Comparison of ENCODE assay signal across 23 cellular contexts in genomic region chr4:17797808-17798207, GRCh38. TPM values are rescaled to one million over a fixed set of nuclear protein-coding genes. Genes with fewer than 3 reads are reported as not detected.
A peak's percentile ranks its signal among the peaks of the same experiment; 100 is the strongest.
DNase-seq lines count a peak whose midpoint lies in the region; ATAC-seq, FAIRE-seq and TF ChIP-seq lines count a peak whose summit lies in the region.
"Had no signal": no experiment of that assay in that cellular context is flagged by ENCODE, and none has a peak within 500 bp of the region (broad histone marks: within the 10 kb centered on the region; RNA-seq: fewer than 3 reads in every experiment).

No MANE protein-coding gene starts in this region.

- no peaks in the 10 kb centered on the region for H3K79me2 ChIP-seq in HepG2 (ENCODE audit: insufficient read depth, low read length)
- H3K79me2 ChIP-seq in neural progenitor cell (ENCODE audit: low read depth) = peaks cover 17% of the 10 kb centered on the region

- TF ChIP-seq RAD21 in HepG2 (CRISPR knock-in tag; IDR thresholded peaks at IDR 0.05) = no peak

- H3K4me1 Mint-ChIP-seq in stimulated activated effector memory CD8-positive, alpha-beta T cell treated with anti-CD3 and anti-CD28 coated beads, Interleukin-12 subunit alpha, Interleukin-12 subunit beta, amount 100 ng/mL, for 72 hours = no peaks in the 10 kb centered on the region
- no peaks in the 10 kb centered on the region for H3K4me1 Mint-ChIP-seq in neural progenitor cell

- peaks cover 3% of the 10 kb centered on the region for H3K27me3 Mint-ChIP-seq in neural progenitor cell (ENCODE audit: insufficient read depth, low read depth)
- H3K27me3 Mint-ChIP-seq: IgD-negative memory B cell had no signal

- H3F3A ChIP-seq in neural progenitor cell (ENCODE audit: low read depth) = peaks cover 5% of the 10 kb centered on the region

- peak overlapping the region; percentile 67 for H3K27ac Mint-ChIP-seq in stimulated activated effector memory CD8-positive, alpha-beta T cell treated with anti-CD3 and anti-CD28 coated beads, Interleukin-12 subunit alpha, Interleukin-12 subunit beta, amount 100 ng/mL, for 72 hours
- H3K27ac Mint-ChIP-seq in neural progenitor cell = no peak overlapping the region
- H3K27ac Mint-ChIP-seq: IgD-negative memory B cell had no signal

- DNase-seq in HepG2 (ENCODE audit: low spot score) (no peak), right lobe of liver (no peak), MV-4-11 (lab: John Stamatoyannopoulos, UW) (peak; percentile 33), neural progenitor cell (ENCODE audit: low spot score) (no peak), uterus (no peak), dermis blood vessel endothelial cell (no peak)
- DNase-seq in stimulated activated effector memory CD8-positive, alpha-beta T cell treated with anti-CD3 and anti-CD28 coated beads, Interleukin-12 subunit alpha, Interleukin-12 subunit beta, amount 100 ng/mL, for 72 hours (ENCODE audit: low spot score in 2 of 2) = no peak
- DNase-seq: ACHN; C1 segment of cervical spinal cord; CD8-positive, alpha-beta memory T cell; DMS53; Karpas-422; NCI-H1105 treated with DMSO at 0.1 percent for 48 hours; NCI-H1694; NCI-H510A; NCI-H748 treated with DMSO at 0.1 percent for 48 hours; Right ventricle myocardium superior; SW 1271 had no signal

- TF ChIP-seq EP300 in HepG2 (IDR thresholded peaks at IDR 0.05; ENCODE audit: low read depth in 2 of 2, low read length in 2 of 2) (no peak), HepG2 (CRISPR knock-in tag; IDR thresholded peaks at IDR 0.05; ENCODE audit: borderline replicate concordance) (no peak)

- no peaks in the 10 kb centered on the region for H3K4me1 ChIP-seq in HepG2 (ENCODE audit: insufficient read depth, low read length)
- H3K4me1 ChIP-seq in right lobe of liver = no peaks in the 10 kb centered on the region
- no peaks in the 10 kb centered on the region for H3K4me1 ChIP-seq in neural progenitor cell
- H3K4me1 ChIP-seq in uterus = no peaks in the 10 kb centered on the region

- intact Hi-C loops in HepG2 (cut with micrococcal nuclease; ENCODE audit: unreplicated experiment) (no loop called here), right lobe of liver (cut with DNase I) (no loop called here), uterus (cut with DNase I; ENCODE audit: low total_unique reads) (no loop called here)

- no peak for TF ChIP-seq CTCF in HepG2 (CRISPR knock-in tag; IDR thresholded peaks at IDR 0.05)
- TF ChIP-seq CTCF in right lobe of liver (IDR thresholded peaks at IDR 0.05) = no peak
- TF ChIP-seq CTCF in neural progenitor cell (IDR thresholded peaks at IDR 0.05) = no peak
- no peak for TF ChIP-seq CTCF in uterus (IDR thresholded peaks at IDR 0.05)

- H3K9me3 ChIP-seq in HepG2 (ENCODE audit: low read length) (no peaks in the 10 kb centered on the region), right lobe of liver (no peaks in the 10 kb centered on the region), neural progenitor cell (ENCODE audit: low read depth) (no peaks in the 10 kb centered on the region), uterus (no peaks in the 10 kb centered on the region)

- no peak overlapping the region for H3K4me3 Mint-ChIP-seq in stimulated activated effector memory CD8-positive, alpha-beta T cell treated with anti-CD3 and anti-CD28 coated beads, Interleukin-12 subunit alpha, Interleukin-12 subunit beta, amount 100 ng/mL, for 72 hours
- no peak overlapping the region for H3K4me3 Mint-ChIP-seq in neural progenitor cell
- H3K4me3 Mint-ChIP-seq: CD8-positive, alpha-beta memory T cell; IgD-negative memory B cell had no signal

- H3K4me3 ChIP-seq in HepG2 (replicated peaks in 1 of 3; ENCODE audit: insufficient read depth in 1 of 3, low read depth in 2 of 3, low read length in 3 of 3) = no peak overlapping the region
- no peak overlapping the region for H3K4me3 ChIP-seq in right lobe of liver
- H3K4me3 ChIP-seq in neural progenitor cell = no peak overlapping the region
- no peak overlapping the region for H3K4me3 ChIP-seq in uterus

- no TSS peak for BruUV-seq in HepG2 (replicated peaks; lab: Mats Ljungman, UMichigan)

- H3K9ac ChIP-seq in HepG2 (ENCODE audit: insufficient read depth, low read depth, low read length) (no peak overlapping the region), neural progenitor cell (no peak overlapping the region)

- ATAC-seq in HepG2 = peak; percentile 19; the same call in 2 of the 3 replicates
- ATAC-seq in right lobe of liver = no peak
- peak; percentile 54 for ATAC-seq in GM18870 (IDR thresholded peaks at IDR 0.05; ENCODE audit: unreplicated experiment)
- peak; percentile 47 for ATAC-seq in stimulated activated effector memory CD8-positive, alpha-beta T cell treated with anti-CD3 and anti-CD28 coated beads, Interleukin-12 subunit alpha, Interleukin-12 subunit beta, amount 100 ng/mL, for 72 hours

- H4K20me1 ChIP-seq in HepG2 (ENCODE audit: insufficient read depth, low read length) = no peaks in the 10 kb centered on the region
- peaks cover 9% of the 10 kb centered on the region for H4K20me1 ChIP-seq in neural progenitor cell (ENCODE audit: low read depth)

- POLR2A ChIA-PET in HepG2 (lab: Yijun Ruan, JAX) = no interaction called here

- peaks cover 2 to 11% of the 10 kb centered on the region in 2 experiments; a peak in 2 of 5 replicates for H3K36me3 ChIP-seq in HepG2 (replicated peaks in 1 of 2; ENCODE audit: control insufficient read depth in 1 of 2, insufficient read depth in 2 of 2, low read length in 2 of 2)
- peaks cover 0 to 9% (median 0%) of the 10 kb centered on the region in 4 donors for H3K36me3 ChIP-seq in right lobe of liver
- peaks cover 21% of the 10 kb centered on the region for H3K36me3 ChIP-seq in neural progenitor cell
- no peaks in the 10 kb centered on the region for H3K36me3 ChIP-seq in uterus

- CTCF ChIA-PET in HepG2 (lab: Yijun Ruan, JAX; ENCODE audit: low intra/inter-chr PET ratio, low total read pairs) = no interaction called here

- in situ Hi-C loops in HepG2 (cut with HindIII; ENCODE audit: extremely low pct_ligation_motif_present, low pct_unique_long_range_greater_than_20kb) = no loop called here

- TF ChIP-seq POLR2A in HepG2 (IDR thresholded peaks at IDR 0.05; ENCODE audit: insufficient read depth in 1 of 2, low read depth in 2 of 2, low read length in 2 of 2) (no peak), right lobe of liver (IDR thresholded peaks at IDR 0.05) (no peak), uterus (IDR thresholded peaks at IDR 0.05) (no peak)

- H3K9me3 Mint-ChIP-seq in stimulated activated effector memory CD8-positive, alpha-beta T cell treated with anti-CD3 and anti-CD28 coated beads, Interleukin-12 subunit alpha, Interleukin-12 subunit beta, amount 100 ng/mL, for 72 hours = no peaks in the 10 kb centered on the region
- H3K9me3 Mint-ChIP-seq in neural progenitor cell = no peaks in the 10 kb centered on the region
- H3K9me3 Mint-ChIP-seq: CD8-positive, alpha-beta memory T cell; IgD-negative memory B cell had no signal

- H3K4me2 ChIP-seq in HepG2 (ENCODE audit: low read depth, low read length) = no peak overlapping the region
- no peak overlapping the region for H3K4me2 ChIP-seq in neural progenitor cell

- FAIRE-seq in HepG2 (lab: Jason Lieb, UNC) = no peak
- FAIRE-seq: HTR-8/SVneo had no signal

- H2AFZ ChIP-seq in HepG2 (ENCODE audit: low read length) (no peak overlapping the region), neural progenitor cell (replicated peaks) (no peak overlapping the region)

- 97% methylated on average over 1 of the region's 1 CpG for WGBS in HepG2 (ENCODE audit: low lambda C conversion rate)
- WGBS in right lobe of liver (ENCODE audit: insufficient coverage, low coverage, low lambda C conversion rate, missing lambda C conversion rate) = 100% methylated on average over 1 of the region's 1 CpG

- no peaks in the 10 kb centered on the region for H3K27me3 ChIP-seq in HepG2 (ENCODE audit: control insufficient read depth in 1 of 2, insufficient read depth in 2 of 2, low read length in 2 of 2)
- H3K27me3 ChIP-seq in right lobe of liver = no peaks in the 10 kb centered on the region
- H3K27me3 ChIP-seq in neural progenitor cell = no peaks in the 10 kb centered on the region
- no peaks in the 10 kb centered on the region for H3K27me3 ChIP-seq in uterus

- peaks cover 60% of the 10 kb centered on the region for H3K36me3 Mint-ChIP-seq in stimulated activated effector memory CD8-positive, alpha-beta T cell treated with anti-CD3 and anti-CD28 coated beads, Interleukin-12 subunit alpha, Interleukin-12 subunit beta, amount 100 ng/mL, for 72 hours
- peaks cover 27% of the 10 kb centered on the region for H3K36me3 Mint-ChIP-seq in neural progenitor cell

- no peak overlapping the region for H3K27ac ChIP-seq in HepG2 (ENCODE audit: extremely low read length, insufficient read depth, low read length)
- no peak overlapping the region for H3K27ac ChIP-seq in right lobe of liver
- H3K27ac ChIP-seq in neural progenitor cell = no peak overlapping the region
- no peak overlapping the region for H3K27ac ChIP-seq in uterus

RNA-seq across cellular contexts. Expression of gene DCAF16, which starts 12.7 kb away (rescaled TPM):
- 41.9 and 46.1 TPM in 2 replicates for total RNA-seq in HepG2 (2016; rRNA removed; fragmentation: Illumina TruSeq; extraction: Trizol)
- 6.3 and 8.7 TPM in 2 replicates for total RNA-seq in HepG2 (2016; cell fraction: cytosol; rRNA removed; fragmentation: Illumina TruSeq; extraction: Trizol; ENCODE audit: low read depth)
- total RNA-seq in HepG2 (2016; cell fraction: insoluble cytoplasmic fraction; rRNA removed; fragmentation: Illumina TruSeq; extraction: Trizol) = 39.7 and 43.1 TPM in 2 replicates
- 20.5 and 24.7 TPM in 2 replicates for total RNA-seq in HepG2 (2016; cell fraction: membrane; rRNA removed; fragmentation: Illumina TruSeq; extraction: Trizol)
- 46.6 and 56.2 TPM in 2 replicates for total RNA-seq in HepG2 (2016; cell fraction: nucleus; rRNA removed; fragmentation: Illumina TruSeq; extraction: Trizol)
- 34.1 and 37.5 TPM in 2 replicates for polyA plus RNA-seq in HepG2 (2011; rRNA removed)
- 18.9 and 23.2 TPM in 2 replicates for polyA plus RNA-seq in HepG2 (2011; cell fraction: cytosol; rRNA removed)
- polyA plus RNA-seq in HepG2 (2011; cell fraction: nucleus; rRNA removed) = 33.7 and 34.5 TPM in 2 replicates
- polyA plus RNA-seq in HepG2 (2012) = 22.8 and 28.5 TPM in 2 replicates
- 3.6 and 4.4 TPM in 2 replicates for polyA plus RNA-seq in HepG2 (2016; cell fraction: cytosol; fragmentation: Illumina TruSeq; extraction: Trizol; ENCODE audit: low read depth)
- 29.4 and 30.0 TPM in 2 replicates for polyA plus RNA-seq in HepG2 (2016; cell fraction: insoluble cytoplasmic fraction; fragmentation: Illumina TruSeq; extraction: Trizol; ENCODE audit: low read depth)
- 8.0 and 8.8 TPM in 2 replicates for polyA plus RNA-seq in HepG2 (2016; cell fraction: membrane; fragmentation: Illumina TruSeq; extraction: Trizol; ENCODE audit: low read depth)
- 66.0 and 78.7 TPM in 2 replicates for polyA plus RNA-seq in HepG2 (2016; cell fraction: nucleus; fragmentation: Illumina TruSeq; extraction: Trizol; ENCODE audit: insufficient read depth, low read depth)
- polyA minus RNA-seq in HepG2 (2011; rRNA and poly(A)+ RNA removed; ENCODE audit: low replicate concordance) = 21.4 and 27.9 TPM in 2 replicates
- polyA minus RNA-seq in HepG2 (2011; cell fraction: cytosol; rRNA and poly(A)+ RNA removed) = 32.0 and 35.8 TPM in 2 replicates
- 67.1 and 71.6 TPM in 2 replicates for polyA minus RNA-seq in HepG2 (2011; cell fraction: nucleus; rRNA and poly(A)+ RNA removed)
- total RNA-seq in right lobe of liver = 1 to 10 TPM; 4.2 to 7.9 (median 5.6) TPM
- total RNA-seq in neural progenitor cell (ENCODE audit: low replicate concordance) = 65.7 and 75.8 TPM in 2 replicates
- total RNA-seq in uterus = 10 to 100 TPM; 25.6 to 65.9 (median 55.2) TPM
- total RNA-seq in dermis blood vessel endothelial cell = 19.2 and 21.4 TPM in 2 replicates

RNA-seq across cellular contexts. Expression of gene NCAPG, which starts 13.0 kb away (rescaled TPM):
- total RNA-seq in HepG2 (2016; rRNA removed; fragmentation: Illumina TruSeq; extraction: Trizol) (61.9 and 108 TPM in 2 replicates), right lobe of liver (1 to 10 TPM in 3 of 6 experiments, under 1 TPM in 2, not detected in 1; 0.44 to 2.5 (median 1.3) TPM), neural progenitor cell (ENCODE audit: low replicate concordance) (132 and 211 TPM in 2 replicates), uterus (10 to 100 TPM in 1 of 4 donors, 1 to 10 TPM in 1, not detected in 2; 2.9 to 36.2 TPM), dermis blood vessel endothelial cell (16.2 and 78.7 TPM in 2 replicates)
- 4.9 and 7.7 TPM in 2 replicates for total RNA-seq in HepG2 (2016; cell fraction: cytosol; rRNA removed; fragmentation: Illumina TruSeq; extraction: Trizol; ENCODE audit: low read depth)
- 64.8 and 104 TPM in 2 replicates for total RNA-seq in HepG2 (2016; cell fraction: insoluble cytoplasmic fraction; rRNA removed; fragmentation: Illumina TruSeq; extraction: Trizol)
- total RNA-seq in HepG2 (2016; cell fraction: membrane; rRNA removed; fragmentation: Illumina TruSeq; extraction: Trizol) = 12.6 and 18.7 TPM in 2 replicates
- total RNA-seq in HepG2 (2016; cell fraction: nucleus; rRNA removed; fragmentation: Illumina TruSeq; extraction: Trizol) = 52.9 and 64.2 TPM in 2 replicates
- polyA plus RNA-seq in HepG2 (2011; rRNA removed) = 8.1 and 14.8 TPM in 2 replicates
- 5.0 and 5.3 TPM in 2 replicates for polyA plus RNA-seq in HepG2 (2011; cell fraction: cytosol; rRNA removed)
- 6.4 and 6.5 TPM in 2 replicates for polyA plus RNA-seq in HepG2 (2011; cell fraction: nucleus; rRNA removed)
- polyA plus RNA-seq in HepG2 (2012) = 6.4 and 16.4 TPM in 2 replicates
- polyA plus RNA-seq in HepG2 (2016; cell fraction: cytosol; fragmentation: Illumina TruSeq; extraction: Trizol; ENCODE audit: low read depth) = 1.6 and 2.1 TPM in 2 replicates
- 63.0 and 65.6 TPM in 2 replicates for polyA plus RNA-seq in HepG2 (2016; cell fraction: insoluble cytoplasmic fraction; fragmentation: Illumina TruSeq; extraction: Trizol; ENCODE audit: low read depth)
- polyA plus RNA-seq in HepG2 (2016; cell fraction: membrane; fragmentation: Illumina TruSeq; extraction: Trizol; ENCODE audit: low read depth) = 3.4 and 4.5 TPM in 2 replicates
- 38.6 and 39.2 TPM in 2 replicates for polyA plus RNA-seq in HepG2 (2016; cell fraction: nucleus; fragmentation: Illumina TruSeq; extraction: Trizol; ENCODE audit: insufficient read depth, low read depth)
- 5.1 and 25.2 TPM in 2 replicates for polyA minus RNA-seq in HepG2 (2011; rRNA and poly(A)+ RNA removed; ENCODE audit: low replicate concordance)
- 8.3 and 13.0 TPM in 2 replicates for polyA minus RNA-seq in HepG2 (2011; cell fraction: cytosol; rRNA and poly(A)+ RNA removed)
- 27.6 and 52.7 TPM in 2 replicates for polyA minus RNA-seq in HepG2 (2011; cell fraction: nucleus; rRNA and poly(A)+ RNA removed)

RNA-seq across cellular contexts. Expression of gene FAM184B, which starts 16.4 kb away (rescaled TPM):
- total RNA-seq in HepG2 (2016; rRNA removed; fragmentation: Illumina TruSeq; extraction: Trizol) (not detected in 2 replicates), right lobe of liver (not detected), neural progenitor cell (ENCODE audit: low replicate concordance) (0.03 TPM in 1 of 2 replicates, not detected in the other), uterus (under 1 TPM in 1 of 4 donors, not detected in 3; 0.07 TPM), dermis blood vessel endothelial cell (not detected in 2 replicates)
- total RNA-seq in HepG2 (2016; cell fraction: cytosol; rRNA removed; fragmentation: Illumina TruSeq; extraction: Trizol; ENCODE audit: low read depth) = not detected in 2 replicates
- 0.02 TPM in 1 of 2 replicates, not detected in the other for total RNA-seq in HepG2 (2016; cell fraction: insoluble cytoplasmic fraction; rRNA removed; fragmentation: Illumina TruSeq; extraction: Trizol)
- total RNA-seq in HepG2 (2016; cell fraction: membrane; rRNA removed; fragmentation: Illumina TruSeq; extraction: Trizol) = not detected in 2 replicates
- not detected in 2 replicates for total RNA-seq in HepG2 (2016; cell fraction: nucleus; rRNA removed; fragmentation: Illumina TruSeq; extraction: Trizol)
- 0.01 TPM in 1 of 2 replicates, not detected in the other for polyA plus RNA-seq in HepG2 (2011; rRNA removed)
- polyA plus RNA-seq in HepG2 (2011; cell fraction: cytosol; rRNA removed) = 0.01 TPM in 1 of 2 replicates, not detected in the other
- polyA plus RNA-seq in HepG2 (2011; cell fraction: nucleus; rRNA removed) = 0.03 TPM in 1 of 2 replicates, not detected in the other
- not detected in 2 replicates for polyA plus RNA-seq in HepG2 (2012)
- not detected in 2 replicates for polyA plus RNA-seq in HepG2 (2016; cell fraction: cytosol; fragmentation: Illumina TruSeq; extraction: Trizol; ENCODE audit: low read depth)
- polyA plus RNA-seq in HepG2 (2016; cell fraction: insoluble cytoplasmic fraction; fragmentation: Illumina TruSeq; extraction: Trizol; ENCODE audit: low read depth) = not detected in 2 replicates
- not detected in 2 replicates for polyA plus RNA-seq in HepG2 (2016; cell fraction: membrane; fragmentation: Illumina TruSeq; extraction: Trizol; ENCODE audit: low read depth)
- not detected in 2 replicates for polyA plus RNA-seq in HepG2 (2016; cell fraction: nucleus; fragmentation: Illumina TruSeq; extraction: Trizol; ENCODE audit: insufficient read depth, low read depth)
- polyA minus RNA-seq in HepG2 (2011; rRNA and poly(A)+ RNA removed; ENCODE audit: low replicate concordance) = not detected in 2 replicates
- polyA minus RNA-seq in HepG2 (2011; cell fraction: cytosol; rRNA and poly(A)+ RNA removed) = not detected in 2 replicates
- not detected in 2 replicates for polyA minus RNA-seq in HepG2 (2011; cell fraction: nucleus; rRNA and poly(A)+ RNA removed)
- total RNA-seq: MCF 10A, OCI-LY7, Right ventricle myocardium superior had no signal
- polyA plus RNA-seq: CD8-positive, alpha-beta memory T cell; IgD-negative memory B cell had no signal

Comparison
In these comparisons a context has a peak if more than half of its experiments do, and no peak if none do; other contexts are left out.
1. ATAC-seq: peak in HepG2 (single experiment), GM18870 (single experiment) and stimulated activated effector memory CD8-positive, alpha-beta T cell treated with anti-CD3 and anti-CD28 coated beads, Interleukin-12 subunit alpha, Interleukin-12 subunit beta, amount 100 ng/mL, for 72 hours (single experiment); none in right lobe of liver (0 of 4).